In the genomic region with DNA sequence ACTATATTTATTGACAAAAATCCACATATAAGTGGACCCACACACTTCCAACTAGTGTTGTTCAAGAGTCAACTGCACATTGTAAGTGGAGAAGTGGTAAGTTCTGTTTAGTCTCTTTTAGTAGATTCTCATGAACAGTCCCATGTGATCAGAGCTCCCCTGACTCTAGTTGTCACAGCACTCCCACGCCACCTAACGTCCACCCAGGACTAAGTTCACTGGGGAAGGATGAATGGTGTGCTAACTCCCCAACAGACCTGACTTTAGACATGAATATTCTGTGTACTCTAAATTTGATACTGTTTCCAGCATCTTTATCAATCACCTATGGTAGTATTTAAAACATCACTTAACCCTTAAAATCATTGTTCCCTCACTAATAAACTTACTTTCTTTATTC, we compare ENCODE assay signal across 16 cellular contexts. TPM values are rescaled to one million over a fixed set of nuclear protein-coding genes. Genes with fewer than 3 reads are reported as not detected.
DNase-seq lines count a peak whose midpoint lies in the region; ATAC-seq, FAIRE-seq and TF ChIP-seq lines count a peak whose summit lies in the region.
"Had no signal": no experiment of that assay in that cellular context is flagged by ENCODE, and none has a peak within 500 bp of the region (broad histone marks: within the 10 kb centered on the region; RNA-seq: fewer than 3 reads in every experiment).

No MANE protein-coding gene starts in this region.

- intact Hi-C loops in GM12878 (cut with micrococcal nuclease; ENCODE audit: unreplicated experiment), result loop anchor here (2.0 kb wide), 1 partner anchor 337 kb away; no protein-coding TSS in a partner anchor

- POLR2A ChIA-PET in SK-N-SH (lab: Yijun Ruan, JAX) (interaction anchor here (0.5 kb wide), 1 partner anchor 222 kb away, joined by 4 read pairs; no protein-coding TSS in a partner anchor), GM12878 (lab: Charles Lee) (no interaction called here)

- H3K9me3 ChIP-seq in SK-N-SH, result no peaks in the 10 kb centered on the region
- H3K9me3 ChIP-seq in GM12878 (replicated peaks; ENCODE audit: control insufficient read depth, insufficient read depth, low read length), result no peaks in the 10 kb centered on the region
- H3K9me3 ChIP-seq in neural progenitor cell (ENCODE audit: low read depth), result no peaks in the 10 kb centered on the region
- H3K9me3 ChIP-seq: vagina had no signal

- no peak overlapping the region for H3K4me2 ChIP-seq in SK-N-SH
- no peak overlapping the region for H3K4me2 ChIP-seq in GM12878 (ENCODE audit: control insufficient read depth, insufficient read depth)
- no peak overlapping the region for H3K4me2 ChIP-seq in neural progenitor cell

- no peaks in the 10 kb centered on the region for H3K27me3 ChIP-seq in SK-N-SH (ENCODE audit: insufficient read depth)
- no peaks in the 10 kb centered on the region for H3K27me3 ChIP-seq in GM12878 (replicated peaks in 1 of 2; ENCODE audit: control insufficient read depth in 2 of 2, insufficient read depth in 2 of 2, low read length in 1 of 2)
- H3K27me3 ChIP-seq in neural progenitor cell, result no peaks in the 10 kb centered on the region
- H3K27me3 ChIP-seq: vagina had no signal

- no peak for TF ChIP-seq EP300 in SK-N-SH (IDR thresholded peaks at IDR 0.05; ENCODE audit: borderline replicate concordance in 1 of 2, low read depth in 1 of 2, low read length in 1 of 2)
- no peak for TF ChIP-seq EP300 in GM12878 (IDR thresholded peaks at IDR 0.05; ENCODE audit: borderline replicate concordance in 1 of 2, control insufficient read depth in 1 of 2, low read depth in 2 of 2, low read length in 2 of 2)

- no peaks in the 10 kb centered on the region for H3K36me3 ChIP-seq in SK-N-SH (replicated peaks in 1 of 2; ENCODE audit: control insufficient read depth in 1 of 2, insufficient read depth in 2 of 2, low read length in 1 of 2)
- H3K36me3 ChIP-seq in GM12878 (ENCODE audit: control insufficient read depth in 2 of 2, insufficient read depth in 2 of 2, low read length in 1 of 2), result no peaks in the 10 kb centered on the region
- H3K36me3 ChIP-seq in neural progenitor cell, result no peaks in the 10 kb centered on the region
- H3K36me3 ChIP-seq: vagina had no signal

- H3K4me3 ChIP-seq in SK-N-SH (ENCODE audit: low read depth in 2 of 2, low read length in 1 of 2), result no peak overlapping the region
- H3K4me3 ChIP-seq in Jurkat, Clone E6-1 (ENCODE audit: low read length), result no peak overlapping the region
- H3K4me3 ChIP-seq in GM12878, result no peak overlapping the region
- H3K4me3 ChIP-seq in neural progenitor cell, result no peak overlapping the region
- H3K4me3 ChIP-seq: coronary artery, vagina had no signal

- in situ Hi-C loops in GM12878 (cut with MboI), result no loop called here

- H2AFZ ChIP-seq in SK-N-SH (ENCODE audit: low read depth), result no peak overlapping the region
- no peak overlapping the region for H2AFZ ChIP-seq in GM12878 (ENCODE audit: control insufficient read depth, low read depth, low read length)
- H2AFZ ChIP-seq in neural progenitor cell (replicated peaks), result no peak overlapping the region

- peaks cover 4% of the 10 kb centered on the region for H3K36me3 Mint-ChIP-seq in neural progenitor cell

- H3K9me2 ChIP-seq in SK-N-SH, result no peaks in the 10 kb centered on the region

- TF ChIP-seq RAD21 in SK-N-SH (IDR thresholded peaks at IDR 0.05; ENCODE audit: low read length) (peak; percentile 49), GM12878 (IDR thresholded peaks at IDR 0.05; ENCODE audit: insufficient read depth, low read depth, low read length) (0 out of 2 replicates have a peak, but pooled peaks have one; percentile 28)

- ATAC-seq in SK-N-SH treated with all-trans-retinoic acid at 6 μM for 48 hours (no peak), GM12878 (peak; percentile 76), GM21515 (IDR thresholded peaks at IDR 0.05; ENCODE audit: unreplicated experiment) (no peak)

- RAD21 ChIA-PET in GM12878 (lab: Charles Lee; ENCODE audit: unreplicated experiment), result no interaction called here

- H3K4me1 ChIP-seq in SK-N-SH (ENCODE audit: control insufficient read depth in 1 of 2, insufficient read depth in 2 of 2, low read depth in 1 of 2, low read length in 1 of 2) (no peaks in the 10 kb centered on the region), GM12878 (ENCODE audit: control insufficient read depth, insufficient read depth, low read length) (no peaks in the 10 kb centered on the region), neural progenitor cell (no peaks in the 10 kb centered on the region)
- H3K4me1 ChIP-seq: vagina had no signal

- no peaks in the 10 kb centered on the region for H3K4me1 Mint-ChIP-seq in neural progenitor cell

- no peak overlapping the region for H3K4me3 Mint-ChIP-seq in neural progenitor cell

- DNase-seq in SK-N-SH, result no peak
- peak; percentile 10 for DNase-seq in Jurkat, Clone E6-1 (ENCODE audit: low read depth, low spot score)
- DNase-seq in GM12878 (ENCODE audit: low read depth, low spot score), result no peak
- peak; percentile 7 for DNase-seq in neural progenitor cell (ENCODE audit: low spot score)
- no peak for DNase-seq in Kasumi-1 (lab: John Stamatoyannopoulos, UW)
- DNase-seq in activated naive CD4-positive, alpha-beta T cell treated with Interleukin-2 at 50 U/mL for 16 hours, result no peak
- DNase-seq: NCI-H1105 treated with DMSO at 0.1 percent for 48 hours; NCI-H446; SIG-M5; stimulated activated CD4-positive, alpha-beta T cell treated with anti-CD3 and anti-CD28 coated beads, Interleukin-4, amount 100 ng/mL, for 24 hours; stimulated activated naive CD4-positive, alpha-beta T cell had no signal

- H4K20me1 ChIP-seq in SK-N-SH (ENCODE audit: insufficient read depth), result no peaks in the 10 kb centered on the region
- H4K20me1 ChIP-seq in GM12878 (ENCODE audit: control insufficient read depth, insufficient read depth), result no peaks in the 10 kb centered on the region
- no peaks in the 10 kb centered on the region for H4K20me1 ChIP-seq in neural progenitor cell (ENCODE audit: low read depth)

- H3K79me2 ChIP-seq in SK-N-SH (ENCODE audit: insufficient read depth) (no peaks in the 10 kb centered on the region), GM12878 (ENCODE audit: control insufficient read depth, insufficient read depth, low read length) (no peaks in the 10 kb centered on the region), neural progenitor cell (ENCODE audit: low read depth) (no peaks in the 10 kb centered on the region)

- H3F3A ChIP-seq in SK-N-SH (replicated peaks; ENCODE audit: insufficient read depth) (no peaks in the 10 kb centered on the region), neural progenitor cell (ENCODE audit: low read depth) (no peaks in the 10 kb centered on the region)

- H3K9ac ChIP-seq in SK-N-SH (no peak overlapping the region), GM12878 (ENCODE audit: control insufficient read depth, insufficient read depth, low read length) (no peak overlapping the region), neural progenitor cell (no peak overlapping the region)

- WGBS in SK-N-SH (ENCODE audit: low lambda C conversion rate), result 92% methylated on average over 2 of the region's 2 CpGs
- 15% methylated on average over 2 of the region's 2 CpGs for WGBS in GM12878 (ENCODE audit: insufficient coverage, insufficient replicate concordance, low lambda C conversion rate, missing lambda C conversion rate)

- H3K27me3 Mint-ChIP-seq in neural progenitor cell (ENCODE audit: insufficient read depth, low read depth), result no peaks in the 10 kb centered on the region

- H3K27ac ChIP-seq in SK-N-SH (ENCODE audit: low read depth in 2 of 2, low read length in 1 of 2) (no peak overlapping the region), GM12878 (ENCODE audit: control insufficient read depth, insufficient read depth) (no peak overlapping the region), neural progenitor cell (no peak overlapping the region)
- H3K27ac ChIP-seq: coronary artery, vagina had no signal

- SMC1A ChIA-PET in GM12878 (lab: Charles Lee; ENCODE audit: uncharacterized antibody, unreplicated experiment), result interaction anchor here (1.0 kb wide), 2 partner anchors 13 to 60 kb away, joined by 3 to 4 read pairs; a partner anchor contains a TSS

- FAIRE-seq in GM12878 (lab: Jason Lieb, UNC), result no peak
- FAIRE-seq: islet of Langerhans had no signal

- H3K9me3 Mint-ChIP-seq in neural progenitor cell, result no peaks in the 10 kb centered on the region

- TF ChIP-seq CTCF in SK-N-SH (IDR thresholded peaks at IDR 0.05) (no peak), GM12878 (IDR thresholded peaks at IDR 0.05 in 2 of 3, conservative IDR thresholded peaks at IDR 0.05 in 1 of 3; ENCODE audit: control insufficient read depth in 2 of 3, extremely low read depth in 1 of 3, insufficient read depth in 1 of 3, low read depth in 3 of 3, low read length in 3 of 3) (peak in 2 of 3 experiments; percentile 25 to 44; a peak in 2 of 6 replicates), neural progenitor cell (IDR thresholded peaks at IDR 0.05) (peak; percentile 39)

- BruUV-seq in GM12878 (replicated peaks; lab: Mats Ljungman, UMichigan), result no TSS peak

- no peak overlapping the region for H3K27ac Mint-ChIP-seq in neural progenitor cell

- TF ChIP-seq POLR2A in GM12878 (IDR thresholded peaks at IDR 0.05; ENCODE audit: low read depth, low read length), result no peak

- CTCF ChIA-PET in SK-N-SH (lab: Yijun Ruan, JAX), result interaction anchor here (1.8 to 2.5 kb wide), 2 partner anchors 9 to 13 kb away, joined by 4 to 21 read pairs; no protein-coding TSS in a partner anchor
- CTCF ChIA-PET in GM12878 (lab: Yijun Ruan, JAX), result interaction anchor here (1.0 to 2.7 kb wide), 5 partner anchors 14 to 365 kb away, joined by 4 to 21 read pairs (median 7); no protein-coding TSS in a partner anchor

RNA-seq across cellular contexts. Expression of a gene that starts 59.8 kb away (rescaled TPM):
- polyA plus RNA-seq in SK-N-SH (2012; rRNA removed), result 11.8 and 15.0 TPM in 2 replicates
- 14.9 and 15.3 TPM in 2 replicates for polyA plus RNA-seq in SK-N-SH (2012; cell fraction: cytosol; rRNA removed)
- polyA plus RNA-seq in SK-N-SH (2012; cell fraction: nucleus; rRNA removed), result 10.1 and 18.2 TPM in 2 replicates
- 19.4 TPM for polyA plus RNA-seq in Jurkat, Clone E6-1 (2012; ENCODE audit: insufficient read depth, insufficient read length)
- total RNA-seq in GM12878 (2013; cell fraction: nucleolus; rRNA removed), result 66.8 and 73.9 TPM in 2 replicates
- total RNA-seq in GM12878 (2014; rRNA removed), result 12.1 and 12.7 TPM in 2 replicates
- 8.4 and 8.8 TPM in 2 replicates for total RNA-seq in GM12878 (2014; rRNA removed; fragmentation: Illumina TruSeq; extraction: Trizol)
- total RNA-seq in GM12878 (2021), result 6.9 and 9.4 TPM in 2 replicates
- polyA plus RNA-seq in GM12878 (2011; ENCODE audit: low read depth), result 3.5 TPM
- polyA plus RNA-seq in GM12878 (2011; rRNA removed), result 13.7 and 19.6 TPM in 2 replicates
- 6.0 and 6.4 TPM in 2 replicates for polyA plus RNA-seq in GM12878 (2011; cell fraction: cytosol; rRNA removed)
- 12.9 and 16.8 TPM in 2 replicates for polyA plus RNA-seq in GM12878 (2011; cell fraction: nucleus; rRNA removed)
- polyA plus RNA-seq in GM12878 (2012), result 3.5 and 4.6 TPM in 2 replicates
- polyA plus RNA-seq in GM12878 (2014; fragmentation: Illumina TruSeq; extraction: Trizol), result 6.8 and 12.3 TPM in 2 replicates
- 1 to 10 TPM; 1.7 to 2.1 TPM for polyA plus RNA-seq in GM12878 (2014; fragmentation: Nextera tagmentation; extraction: Ambion mirVana)
- 11.8 and 17.2 TPM in 2 replicates for polyA plus RNA-seq in GM12878 (2014; rRNA removed)
- 1 to 10 TPM; 4.4 to 7.8 TPM for polyA plus RNA-seq in GM12878 (2016; fragmentation: Nextera tagmentation; extraction: Ambion mirVana)
- polyA minus RNA-seq in GM12878 (2011; rRNA and poly(A)+ RNA removed), result 7.9 and 15.1 TPM in 2 replicates
- 5.9 and 7.1 TPM in 2 replicates for polyA minus RNA-seq in GM12878 (2011; cell fraction: cytosol; rRNA and poly(A)+ RNA removed)
- polyA minus RNA-seq in GM12878 (2011; cell fraction: nucleus; rRNA and poly(A)+ RNA removed), result 37.5 and 73.7 TPM in 2 replicates
- 23.3 and 27.0 TPM in 2 replicates for total RNA-seq in neural progenitor cell (ENCODE audit: low replicate concordance)

Comparison
In these comparisons a context has a peak if more than half of its experiments do, and no peak if none do; other contexts are left out.
1. DNase-seq: peak in Jurkat, Clone E6-1 (single experiment) and neural progenitor cell (single experiment); none in SK-N-SH (single experiment), GM12878 (single experiment), Kasumi-1 (0 of 2) and activated naive CD4-positive, alpha-beta T cell treated with Interleukin-2 at 50 U/mL for 16 hours (single experiment).